Comparison of ENCODE assay signal across 1 cellular context in the genomic region with DNA sequence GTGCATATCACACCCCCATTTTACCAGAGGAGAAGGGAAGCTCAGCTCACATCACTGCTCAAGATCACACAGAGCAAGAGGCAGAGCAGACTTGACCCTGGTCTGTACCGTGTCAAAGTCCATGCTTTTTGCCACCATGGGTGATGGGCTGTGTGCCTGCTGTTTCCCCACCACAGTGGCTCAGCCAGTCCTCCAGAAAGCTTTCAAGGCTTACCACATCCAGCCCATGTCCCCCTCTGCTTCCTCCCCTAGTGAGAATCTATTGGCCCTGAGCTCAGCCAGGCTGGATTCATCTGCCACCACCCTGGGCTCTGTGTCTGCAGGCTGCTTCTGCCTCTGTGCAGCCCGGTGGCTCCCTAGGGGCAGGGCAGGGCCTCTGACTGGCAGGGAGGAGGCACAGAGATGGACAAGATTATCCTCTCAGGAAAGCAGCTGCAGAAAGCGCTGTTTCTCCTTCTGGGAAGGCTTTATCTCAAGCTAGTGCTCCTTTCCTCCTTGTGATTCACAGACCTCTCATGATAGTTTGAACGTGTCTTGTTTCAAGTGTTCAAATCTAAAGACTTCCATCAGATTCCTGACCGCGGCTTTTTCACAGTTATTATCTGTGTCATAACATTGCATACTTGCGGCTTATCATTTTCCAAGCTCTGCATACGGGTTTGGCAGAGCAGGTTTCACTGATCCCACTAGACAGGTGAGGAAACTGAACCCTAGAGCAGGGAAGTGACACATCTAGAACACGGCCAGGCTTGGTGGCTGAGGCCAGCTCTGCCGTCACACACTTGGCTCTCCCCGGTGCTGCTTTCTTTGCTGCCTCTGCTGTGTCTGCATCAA.
A peak's percentile ranks its signal among the peaks of the same experiment; 100 is the strongest.
TF ChIP-seq lines count a peak whose summit lies in the region.

No MANE protein-coding gene starts in this region.

TF ChIP-seq in K562, 482 proteins besides CTCF, POLR2A, EP300 and RAD21 (continued from another document and continues in another):
- TF ChIP-seq SOX6 (IDR thresholded peaks at IDR 0.05), result peak; percentile 77
- TF ChIP-seq BRD4 (IDR thresholded peaks at IDR 0.05), result no peak
- TF ChIP-seq CBX8 (IDR thresholded peaks at IDR 0.05; ENCODE audit: borderline replicate concordance, extremely low read depth, low read depth, low read length, poor library complexity, severe bottlenecking), result no peak
- no peak for TF ChIP-seq NCOA4 (IDR thresholded peaks at IDR 0.05; ENCODE audit: partially characterized antibody)
- TF ChIP-seq LEF1 (IDR thresholded peaks at IDR 0.05), result no peak; the same call in 1 of the 2 replicates
- TF ChIP-seq, protein P1, sequence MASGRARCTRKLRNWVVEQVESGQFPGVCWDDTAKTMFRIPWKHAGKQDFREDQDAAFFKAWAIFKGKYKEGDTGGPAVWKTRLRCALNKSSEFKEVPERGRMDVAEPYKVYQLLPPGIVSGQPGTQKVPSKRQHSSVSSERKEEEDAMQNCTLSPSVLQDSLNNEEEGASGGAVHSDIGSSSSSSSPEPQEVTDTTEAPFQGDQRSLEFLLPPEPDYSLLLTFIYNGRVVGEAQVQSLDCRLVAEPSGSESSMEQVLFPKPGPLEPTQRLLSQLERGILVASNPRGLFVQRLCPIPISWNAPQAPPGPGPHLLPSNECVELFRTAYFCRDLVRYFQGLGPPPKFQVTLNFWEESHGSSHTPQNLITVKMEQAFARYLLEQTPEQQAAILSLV (tag; IDR thresholded peaks at IDR 0.05), result no peak
- TF ChIP-seq ZSCAN29 (IDR thresholded peaks at IDR 0.05), result no peak
- no peak for TF ChIP-seq POU5F1 (IDR thresholded peaks at IDR 0.05; ENCODE audit: borderline replicate concordance, low read depth, low read length, partially characterized antibody)
- 0 out of 2 replicates have a peak, but pooled peaks have one; percentile 37 for TF ChIP-seq SMAD4 (CRISPR knock-in tag; conservative IDR thresholded peaks at IDR 0.05)
- no peak for TF ChIP-seq NFRKB (IDR thresholded peaks at IDR 0.05; ENCODE audit: low read depth)
- TF ChIP-seq ZNF311 (CRISPR knock-in tag; IDR thresholded peaks at IDR 0.05), result no peak
- no peak for TF ChIP-seq CAMTA2 (CRISPR knock-in tag; conservative IDR thresholded peaks at IDR 0.05)
- TF ChIP-seq, protein P2, sequence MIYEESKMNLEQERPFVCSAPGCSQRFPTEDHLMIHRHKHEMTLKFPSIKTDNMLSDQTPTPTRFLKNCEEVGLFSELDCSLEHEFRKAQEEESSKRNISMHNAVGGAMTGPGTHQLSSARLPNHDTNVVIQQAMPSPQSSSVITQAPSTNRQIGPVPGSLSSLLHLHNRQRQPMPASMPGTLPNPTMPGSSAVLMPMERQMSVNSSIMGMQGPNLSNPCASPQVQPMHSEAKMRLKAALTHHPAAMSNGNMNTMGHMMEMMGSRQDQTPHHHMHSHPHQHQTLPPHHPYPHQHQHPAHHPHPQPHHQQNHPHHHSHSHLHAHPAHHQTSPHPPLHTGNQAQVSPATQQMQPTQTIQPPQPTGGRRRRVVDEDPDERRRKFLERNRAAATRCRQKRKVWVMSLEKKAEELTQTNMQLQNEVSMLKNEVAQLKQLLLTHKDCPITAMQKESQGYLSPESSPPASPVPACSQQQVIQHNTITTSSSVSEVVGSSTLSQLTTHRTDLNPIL (CRISPR knock-in tag; IDR thresholded peaks at IDR 0.05), result no peak
- TF ChIP-seq, protein P3, sequence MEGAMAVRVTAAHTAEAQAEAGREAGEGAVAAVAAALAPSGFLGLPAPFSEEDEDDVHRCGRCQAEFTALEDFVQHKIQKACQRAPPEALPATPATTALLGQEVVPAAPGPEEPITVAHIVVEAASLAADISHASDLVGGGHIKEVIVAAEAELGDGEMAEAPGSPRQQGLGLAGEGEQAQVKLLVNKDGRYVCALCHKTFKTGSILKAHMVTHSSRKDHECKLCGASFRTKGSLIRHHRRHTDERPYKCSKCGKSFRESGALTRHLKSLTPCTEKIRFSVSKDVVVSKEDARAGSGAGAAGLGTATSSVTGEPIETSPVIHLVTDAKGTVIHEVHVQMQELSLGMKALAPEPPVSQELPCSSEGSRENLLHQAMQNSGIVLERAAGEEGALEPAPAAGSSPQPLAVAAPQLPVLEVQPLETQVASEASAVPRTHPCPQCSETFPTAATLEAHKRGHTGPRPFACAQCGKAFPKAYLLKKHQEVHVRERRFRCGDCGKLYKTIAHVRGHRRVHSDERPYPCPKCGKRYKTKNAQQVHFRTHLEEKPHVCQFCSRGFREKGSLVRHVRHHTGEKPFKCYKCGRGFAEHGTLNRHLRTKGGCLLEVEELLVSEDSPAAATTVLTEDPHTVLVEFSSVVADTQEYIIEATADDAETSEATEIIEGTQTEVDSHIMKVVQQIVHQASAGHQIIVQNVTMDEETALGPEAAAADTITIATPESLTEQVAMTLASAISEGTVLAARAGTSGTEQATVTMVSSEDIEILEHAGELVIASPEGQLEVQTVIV (CRISPR knock-in tag; IDR thresholded peaks at IDR 0.05; ENCODE audit: borderline replicate concordance), result no peak
- TF ChIP-seq TAL1 (IDR thresholded peaks at IDR 0.05), result peak; percentile 67
- no peak for TF ChIP-seq TCFL5 (CRISPR knock-in tag; conservative IDR thresholded peaks at IDR 0.05)
- TF ChIP-seq NFE2L1 (tag; IDR thresholded peaks at IDR 0.05; ENCODE audit: borderline replicate concordance, low read depth), result no peak
- TF ChIP-seq, protein P4, sequence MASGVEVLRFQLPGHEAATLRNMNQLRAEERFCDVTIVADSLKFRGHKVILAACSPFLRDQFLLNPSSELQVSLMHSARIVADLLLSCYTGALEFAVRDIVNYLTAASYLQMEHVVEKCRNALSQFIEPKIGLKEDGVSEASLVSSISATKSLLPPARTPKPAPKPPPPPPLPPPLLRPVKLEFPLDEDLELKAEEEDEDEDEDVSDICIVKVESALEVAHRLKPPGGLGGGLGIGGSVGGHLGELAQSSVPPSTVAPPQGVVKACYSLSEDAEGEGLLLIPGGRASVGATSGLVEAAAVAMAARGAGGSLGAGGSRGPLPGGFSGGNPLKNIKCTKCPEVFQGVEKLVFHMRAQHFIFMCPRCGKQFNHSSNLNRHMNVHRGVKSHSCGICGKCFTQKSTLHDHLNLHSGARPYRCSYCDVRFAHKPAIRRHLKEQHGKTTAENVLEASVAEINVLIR (CRISPR knock-in tag; IDR thresholded peaks at IDR 0.05), result no peak
- no peak for TF ChIP-seq NFIX (CRISPR knock-in tag; IDR thresholded peaks at IDR 0.05; ENCODE audit: low read depth)
- TF ChIP-seq HDGF (IDR thresholded peaks at IDR 0.05), result no peak
- no peak for TF ChIP-seq SP2 (IDR thresholded peaks at IDR 0.05; ENCODE audit: extremely low read depth, low read depth, low read length, poor library complexity, severe bottlenecking)
- no peak for TF ChIP-seq ZNF184 (CRISPR knock-in tag; IDR thresholded peaks at IDR 0.05)
- TF ChIP-seq, protein P5, sequence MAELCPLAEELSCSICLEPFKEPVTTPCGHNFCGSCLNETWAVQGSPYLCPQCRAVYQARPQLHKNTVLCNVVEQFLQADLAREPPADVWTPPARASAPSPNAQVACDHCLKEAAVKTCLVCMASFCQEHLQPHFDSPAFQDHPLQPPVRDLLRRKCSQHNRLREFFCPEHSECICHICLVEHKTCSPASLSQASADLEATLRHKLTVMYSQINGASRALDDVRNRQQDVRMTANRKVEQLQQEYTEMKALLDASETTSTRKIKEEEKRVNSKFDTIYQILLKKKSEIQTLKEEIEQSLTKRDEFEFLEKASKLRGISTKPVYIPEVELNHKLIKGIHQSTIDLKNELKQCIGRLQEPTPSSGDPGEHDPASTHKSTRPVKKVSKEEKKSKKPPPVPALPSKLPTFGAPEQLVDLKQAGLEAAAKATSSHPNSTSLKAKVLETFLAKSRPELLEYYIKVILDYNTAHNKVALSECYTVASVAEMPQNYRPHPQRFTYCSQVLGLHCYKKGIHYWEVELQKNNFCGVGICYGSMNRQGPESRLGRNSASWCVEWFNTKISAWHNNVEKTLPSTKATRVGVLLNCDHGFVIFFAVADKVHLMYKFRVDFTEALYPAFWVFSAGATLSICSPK (IDR thresholded peaks at IDR 0.05; ENCODE audit: borderline replicate concordance), result no peak
- TF ChIP-seq, protein P6, sequence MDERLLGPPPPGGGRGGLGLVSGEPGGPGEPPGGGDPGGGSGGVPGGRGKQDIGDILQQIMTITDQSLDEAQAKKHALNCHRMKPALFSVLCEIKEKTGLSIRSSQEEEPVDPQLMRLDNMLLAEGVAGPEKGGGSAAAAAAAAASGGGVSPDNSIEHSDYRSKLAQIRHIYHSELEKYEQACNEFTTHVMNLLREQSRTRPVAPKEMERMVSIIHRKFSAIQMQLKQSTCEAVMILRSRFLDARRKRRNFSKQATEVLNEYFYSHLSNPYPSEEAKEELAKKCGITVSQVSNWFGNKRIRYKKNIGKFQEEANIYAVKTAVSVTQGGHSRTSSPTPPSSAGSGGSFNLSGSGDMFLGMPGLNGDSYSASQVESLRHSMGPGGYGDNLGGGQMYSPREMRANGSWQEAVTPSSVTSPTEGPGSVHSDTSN (CRISPR knock-in tag; IDR thresholded peaks at IDR 0.05; ENCODE audit: low read depth), result no peak
- TF ChIP-seq, protein P6 (tag; conservative IDR thresholded peaks at IDR 0.05; ENCODE audit: low read depth), result 0 out of 2 replicates have a peak, but pooled peaks have one; percentile 7
- TF ChIP-seq FOXJ3 (CRISPR knock-in tag; IDR thresholded peaks at IDR 0.05), result no peak
- TF ChIP-seq LARP7 (IDR thresholded peaks at IDR 0.05), result no peak
- TF ChIP-seq ZNF76 (CRISPR knock-in tag; IDR thresholded peaks at IDR 0.05; ENCODE audit: borderline replicate concordance), result no peak
- TF ChIP-seq, protein P7, sequence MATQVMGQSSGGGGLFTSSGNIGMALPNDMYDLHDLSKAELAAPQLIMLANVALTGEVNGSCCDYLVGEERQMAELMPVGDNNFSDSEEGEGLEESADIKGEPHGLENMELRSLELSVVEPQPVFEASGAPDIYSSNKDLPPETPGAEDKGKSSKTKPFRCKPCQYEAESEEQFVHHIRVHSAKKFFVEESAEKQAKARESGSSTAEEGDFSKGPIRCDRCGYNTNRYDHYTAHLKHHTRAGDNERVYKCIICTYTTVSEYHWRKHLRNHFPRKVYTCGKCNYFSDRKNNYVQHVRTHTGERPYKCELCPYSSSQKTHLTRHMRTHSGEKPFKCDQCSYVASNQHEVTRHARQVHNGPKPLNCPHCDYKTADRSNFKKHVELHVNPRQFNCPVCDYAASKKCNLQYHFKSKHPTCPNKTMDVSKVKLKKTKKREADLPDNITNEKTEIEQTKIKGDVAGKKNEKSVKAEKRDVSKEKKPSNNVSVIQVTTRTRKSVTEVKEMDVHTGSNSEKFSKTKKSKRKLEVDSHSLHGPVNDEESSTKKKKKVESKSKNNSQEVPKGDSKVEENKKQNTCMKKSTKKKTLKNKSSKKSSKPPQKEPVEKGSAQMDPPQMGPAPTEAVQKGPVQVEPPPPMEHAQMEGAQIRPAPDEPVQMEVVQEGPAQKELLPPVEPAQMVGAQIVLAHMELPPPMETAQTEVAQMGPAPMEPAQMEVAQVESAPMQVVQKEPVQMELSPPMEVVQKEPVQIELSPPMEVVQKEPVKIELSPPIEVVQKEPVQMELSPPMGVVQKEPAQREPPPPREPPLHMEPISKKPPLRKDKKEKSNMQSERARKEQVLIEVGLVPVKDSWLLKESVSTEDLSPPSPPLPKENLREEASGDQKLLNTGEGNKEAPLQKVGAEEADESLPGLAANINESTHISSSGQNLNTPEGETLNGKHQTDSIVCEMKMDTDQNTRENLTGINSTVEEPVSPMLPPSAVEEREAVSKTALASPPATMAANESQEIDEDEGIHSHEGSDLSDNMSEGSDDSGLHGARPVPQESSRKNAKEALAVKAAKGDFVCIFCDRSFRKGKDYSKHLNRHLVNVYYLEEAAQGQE (CRISPR knock-in tag; IDR thresholded peaks at IDR 0.05; ENCODE audit: low read depth), result no peak; the same call in 1 of the 2 replicates
- TF ChIP-seq, protein P8, sequence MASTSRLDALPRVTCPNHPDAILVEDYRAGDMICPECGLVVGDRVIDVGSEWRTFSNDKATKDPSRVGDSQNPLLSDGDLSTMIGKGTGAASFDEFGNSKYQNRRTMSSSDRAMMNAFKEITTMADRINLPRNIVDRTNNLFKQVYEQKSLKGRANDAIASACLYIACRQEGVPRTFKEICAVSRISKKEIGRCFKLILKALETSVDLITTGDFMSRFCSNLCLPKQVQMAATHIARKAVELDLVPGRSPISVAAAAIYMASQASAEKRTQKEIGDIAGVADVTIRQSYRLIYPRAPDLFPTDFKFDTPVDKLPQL (IDR thresholded peaks at IDR 0.05; ENCODE audit: extremely low read depth, insufficient read length), result no peak
- TF ChIP-seq HMGN3 (IDR thresholded peaks at IDR 0.05; ENCODE audit: borderline replicate concordance, extremely low read depth, insufficient read length, low read depth, low read length), result peak; percentile 30
- TF ChIP-seq ZEB2 (IDR thresholded peaks at IDR 0.05), result peak; percentile 84
- no peak for TF ChIP-seq RB1 (IDR thresholded peaks at IDR 0.05; ENCODE audit: low read depth)
- TF ChIP-seq HDAC2 (IDR thresholded peaks at IDR 0.05), result peak; percentile 92
- no peak for TF ChIP-seq ERF (CRISPR knock-in tag; IDR thresholded peaks at IDR 0.05)
- TF ChIP-seq CREBBP (IDR thresholded peaks at IDR 0.05; ENCODE audit: low read depth, low read length), result no peak
- no peak for TF ChIP-seq HNRNPL (IDR thresholded peaks at IDR 0.05; ENCODE audit: low read depth, low read length)
- TF ChIP-seq, protein P9, sequence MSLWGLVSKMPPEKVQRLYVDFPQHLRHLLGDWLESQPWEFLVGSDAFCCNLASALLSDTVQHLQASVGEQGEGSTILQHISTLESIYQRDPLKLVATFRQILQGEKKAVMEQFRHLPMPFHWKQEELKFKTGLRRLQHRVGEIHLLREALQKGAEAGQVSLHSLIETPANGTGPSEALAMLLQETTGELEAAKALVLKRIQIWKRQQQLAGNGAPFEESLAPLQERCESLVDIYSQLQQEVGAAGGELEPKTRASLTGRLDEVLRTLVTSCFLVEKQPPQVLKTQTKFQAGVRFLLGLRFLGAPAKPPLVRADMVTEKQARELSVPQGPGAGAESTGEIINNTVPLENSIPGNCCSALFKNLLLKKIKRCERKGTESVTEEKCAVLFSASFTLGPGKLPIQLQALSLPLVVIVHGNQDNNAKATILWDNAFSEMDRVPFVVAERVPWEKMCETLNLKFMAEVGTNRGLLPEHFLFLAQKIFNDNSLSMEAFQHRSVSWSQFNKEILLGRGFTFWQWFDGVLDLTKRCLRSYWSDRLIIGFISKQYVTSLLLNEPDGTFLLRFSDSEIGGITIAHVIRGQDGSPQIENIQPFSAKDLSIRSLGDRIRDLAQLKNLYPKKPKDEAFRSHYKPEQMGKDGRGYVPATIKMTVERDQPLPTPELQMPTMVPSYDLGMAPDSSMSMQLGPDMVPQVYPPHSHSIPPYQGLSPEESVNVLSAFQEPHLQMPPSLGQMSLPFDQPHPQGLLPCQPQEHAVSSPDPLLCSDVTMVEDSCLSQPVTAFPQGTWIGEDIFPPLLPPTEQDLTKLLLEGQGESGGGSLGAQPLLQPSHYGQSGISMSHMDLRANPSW (CRISPR knock-in tag; IDR thresholded peaks at IDR 0.05), result no peak
- TF ChIP-seq, protein P10, sequence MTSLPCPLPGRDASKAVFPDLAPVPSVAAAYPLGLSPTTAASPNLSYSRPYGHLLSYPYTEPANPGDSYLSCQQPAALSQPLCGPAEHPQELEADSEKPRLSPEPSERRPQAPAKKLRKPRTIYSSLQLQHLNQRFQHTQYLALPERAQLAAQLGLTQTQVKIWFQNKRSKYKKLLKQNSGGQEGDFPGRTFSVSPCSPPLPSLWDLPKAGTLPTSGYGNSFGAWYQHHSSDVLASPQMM (CRISPR knock-in tag; IDR thresholded peaks at IDR 0.05), result no peak
- no peak for TF ChIP-seq PTBP1 (IDR thresholded peaks at IDR 0.05; ENCODE audit: low read depth, low read length)
- TF ChIP-seq MTA2 (IDR thresholded peaks at IDR 0.05; ENCODE audit: low read depth), result peak; percentile 57
